Comparison of ENCODE assay signal across 8 cellular contexts in the genomic region with DNA sequence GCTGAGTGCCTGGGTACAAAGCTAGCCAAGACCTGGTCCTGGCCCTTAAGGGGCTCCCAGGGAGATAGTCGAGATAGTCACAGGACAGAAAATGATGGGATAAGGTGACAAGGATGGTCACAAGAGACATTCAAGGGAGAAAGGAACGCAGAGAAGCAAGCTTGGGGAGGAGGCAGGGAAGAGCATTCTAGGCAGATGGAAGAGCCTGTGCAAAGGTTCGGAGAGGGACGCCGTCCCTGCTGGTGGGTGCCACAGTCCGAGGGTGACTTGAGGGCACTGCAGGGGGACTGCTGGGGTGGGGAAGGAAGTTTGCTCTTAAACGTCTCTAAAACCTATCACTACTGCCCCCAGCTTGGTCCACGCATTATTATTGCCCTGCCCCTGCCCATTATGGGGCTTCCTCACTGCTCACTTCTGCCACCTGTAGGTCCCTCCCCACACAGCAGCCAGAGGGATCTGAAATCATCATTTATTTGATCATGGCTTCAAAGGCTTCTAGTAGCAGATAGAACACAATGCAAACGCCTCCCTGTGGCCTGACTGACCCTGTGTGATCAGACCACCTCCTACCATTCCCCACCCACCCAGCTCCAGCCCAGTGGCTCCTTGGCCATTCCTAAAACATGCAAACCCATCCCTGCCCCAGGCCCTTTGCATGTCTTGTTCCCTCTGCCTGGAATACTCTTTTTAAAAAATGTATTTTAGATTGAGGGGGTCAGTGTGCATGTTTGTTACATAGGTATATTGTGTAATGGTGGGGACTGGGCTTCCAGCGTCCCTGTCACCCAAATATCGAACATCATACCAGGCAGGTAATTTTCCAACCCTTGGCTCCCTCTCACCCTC.
DNase-seq lines count a peak whose midpoint lies in the region; ATAC-seq and TF ChIP-seq lines count a peak whose summit lies in the region.

No MANE protein-coding gene starts in this region.

- H3K4me1 Mint-ChIP-seq in endodermal cell, result peaks cover 2% of the 10 kb centered on the region

- no peaks in the 10 kb centered on the region for H3K9me3 Mint-ChIP-seq in endodermal cell

- H3K9me3 ChIP-seq in DND-41 (ENCODE audit: insufficient read depth, low read length, severe bottlenecking) (no peaks in the 10 kb centered on the region), endodermal cell (ENCODE audit: control insufficient read depth, low read length) (no peaks in the 10 kb centered on the region), smooth muscle cell (replicated peaks; ENCODE audit: low read depth) (no peaks in the 10 kb centered on the region)

- DNase-seq in DND-41, result peak; percentile 68
- peak; percentile 77 for DNase-seq in activated CD4-positive, alpha-beta T cell treated with anti-CD3 and anti-CD28 coated beads for 48 hours
- peak; percentile 94 for DNase-seq in endodermal cell
- no peak for DNase-seq in smooth muscle cell (lab: John Stamatoyannopoulos, UW; ENCODE audit: unreplicated experiment)
- no peak for DNase-seq in NCI-H1417 treated with DMSO at 0.1 percent for 48 hours (lab: John Stamatoyannopoulos, UW)
- DNase-seq in hippocampal formation (lab: John Stamatoyannopoulos, UW), result no peak

- H3K36me3 ChIP-seq in DND-41 (ENCODE audit: insufficient read depth, low read length) (no peaks in the 10 kb centered on the region), endodermal cell (ENCODE audit: control insufficient read depth, insufficient read depth, low read length) (no peaks in the 10 kb centered on the region), smooth muscle cell (ENCODE audit: low read depth) (no peaks in the 10 kb centered on the region)

- no peaks in the 10 kb centered on the region for H3K27me3 Mint-ChIP-seq in endodermal cell (ENCODE audit: insufficient read depth)

- H3K27ac Mint-ChIP-seq in endodermal cell, result no peak overlapping the region

- peak; percentile 64 for ATAC-seq in DND-41 (ENCODE audit: insufficient read depth, low read depth)
- ATAC-seq in HG03095 (IDR thresholded peaks at IDR 0.05; ENCODE audit: unreplicated experiment), result no peak

- WGBS in endodermal cell (ENCODE audit: insufficient coverage in 1 of 2, insufficient read length in 1 of 2), 2 experiments, result 66 to 82% methylated on average over 5 to 11 of the region's 11 CpGs
- WGBS in smooth muscle cell (ENCODE audit: low lambda C conversion rate), result 71% methylated on average over 11 of the region's 11 CpGs

- peaks cover 2% of the 10 kb centered on the region for H3K27me3 ChIP-seq in DND-41 (ENCODE audit: insufficient read depth, low read length, poor library complexity)
- no peaks in the 10 kb centered on the region for H3K27me3 ChIP-seq in endodermal cell (ENCODE audit: control insufficient read depth, insufficient read depth, low read length, poor library complexity, severe bottlenecking)
- H3K27me3 ChIP-seq in smooth muscle cell (ENCODE audit: low read depth), result no peaks in the 10 kb centered on the region

- TF ChIP-seq CTCF in DND-41 (IDR thresholded peaks at IDR 0.05; ENCODE audit: borderline replicate concordance, extremely low read depth, low read length, poor library complexity, severe bottlenecking), result peak; percentile 83
- peak; percentile 50 for TF ChIP-seq CTCF in LNCAP (IDR thresholded peaks at IDR 0.05)
- peak; percentile 78 for TF ChIP-seq CTCF in endodermal cell (conservative IDR thresholded peaks at IDR 0.05)
- peak; percentile 47 for TF ChIP-seq CTCF in smooth muscle cell (IDR thresholded peaks at IDR 0.05; ENCODE audit: borderline replicate concordance, insufficient read depth, poor library complexity, severe bottlenecking)

- H3K79me2 ChIP-seq in DND-41 (ENCODE audit: insufficient read depth, low read length) (no peaks in the 10 kb centered on the region), smooth muscle cell (ENCODE audit: low read depth) (no peaks in the 10 kb centered on the region)

- H3K4me3 Mint-ChIP-seq in endodermal cell, result no peak overlapping the region

- H2AFZ ChIP-seq in DND-41 (ENCODE audit: low read depth, low read length), result no peak overlapping the region
- no peak overlapping the region for H2AFZ ChIP-seq in smooth muscle cell (ENCODE audit: low read depth)

- H3K27ac ChIP-seq in DND-41 (ENCODE audit: low read length) (no peak overlapping the region), endodermal cell (ENCODE audit: low read depth, low read length) (no peak overlapping the region), smooth muscle cell (ENCODE audit: low read depth) (no peak overlapping the region)

- H3K4me1 ChIP-seq in DND-41 (ENCODE audit: insufficient read depth, low read length) (no peaks in the 10 kb centered on the region), endodermal cell (ENCODE audit: control insufficient read depth, insufficient read depth, low read length) (no peaks in the 10 kb centered on the region), smooth muscle cell (ENCODE audit: low read depth) (no peaks in the 10 kb centered on the region)

- H4K20me1 ChIP-seq in DND-41 (ENCODE audit: insufficient read depth, low read length), result no peaks in the 10 kb centered on the region
- H4K20me1 ChIP-seq in smooth muscle cell (ENCODE audit: low read depth), result no peaks in the 10 kb centered on the region

- H3F3A ChIP-seq in smooth muscle cell (ENCODE audit: low read depth), result no peaks in the 10 kb centered on the region

- H3K36me3 Mint-ChIP-seq in endodermal cell (ENCODE audit: low read depth), result no peaks in the 10 kb centered on the region

- H3K4me2 ChIP-seq in DND-41 (ENCODE audit: insufficient read depth, low read length) (no peak overlapping the region), smooth muscle cell (no peak overlapping the region)

- H3K4me3 ChIP-seq in DND-41 (ENCODE audit: low read depth in 1 of 2, low read length in 2 of 2) (no peak overlapping the region), endodermal cell (ENCODE audit: low read length) (no peak overlapping the region), smooth muscle cell (no peak overlapping the region)

- no peak overlapping the region for H3K9ac ChIP-seq in DND-41 (ENCODE audit: low read depth, low read length)
- H3K9ac ChIP-seq in endodermal cell (ENCODE audit: extremely low read depth, low read length, poor library complexity, severe bottlenecking), result no peak overlapping the region
- H3K9ac ChIP-seq in smooth muscle cell (ENCODE audit: low read depth), result no peak overlapping the region

Comparison
In these comparisons a context has a peak if more than half of its experiments do, and no peak if none do; other contexts are left out.
1. DNase-seq: peak in DND-41 (single experiment), activated CD4-positive, alpha-beta T cell treated with anti-CD3 and anti-CD28 coated beads for 48 hours (single experiment) and endodermal cell (single experiment); none in smooth muscle cell (single experiment), NCI-H1417 treated with DMSO at 0.1 percent for 48 hours (single experiment) and hippocampal formation (0 of 2).
2. Peak in every context shown above with its lines, with median percentiles within 50 percentile points of each other: CTCF ChIP-seq.